1 cellular context compared by ENCODE assay signal in genomic region chr5:138138949-138139775, GRCh38.
A peak's percentile ranks its signal among the peaks of the same experiment; 100 is the strongest.
TF ChIP-seq lines count a peak whose summit lies in the region.

Gene NME5, minus strand, starts transcription at chr5:138139428. Its CDS starts 648 bp downstream, at chr5:138138780.

TF ChIP-seq in H1, 55 proteins besides CTCF, POLR2A, EP300 and RAD21 (continued from another document):
- 0 out of 2 replicates have a peak, but pooled peaks have one; percentile 2 for TF ChIP-seq TCF12 (IDR thresholded peaks at IDR 0.05; ENCODE audit: low read depth, low read length)
- TF ChIP-seq ATF3 (IDR thresholded peaks at IDR 0.05; ENCODE audit: insufficient read depth, low read depth, low read length) = no peak
- TF ChIP-seq KDM4A (IDR thresholded peaks at IDR 0.05; ENCODE audit: low read depth, low read length, severe bottlenecking) = peak; percentile 32
- no peak for TF ChIP-seq NRF1 (IDR thresholded peaks at IDR 0.05; ENCODE audit: low read depth, low read length)
- no peak for TF ChIP-seq NANOG (IDR thresholded peaks at IDR 0.05; ENCODE audit: insufficient read depth, low read depth, low read length, poor library complexity, severe bottlenecking)
- TF ChIP-seq JUN (IDR thresholded peaks at IDR 0.05; ENCODE audit: low read depth, low read length) = no peak
- no peak for TF ChIP-seq JUND (IDR thresholded peaks at IDR 0.05; ENCODE audit: low read length)
- no peak for TF ChIP-seq EGR1 (IDR thresholded peaks at IDR 0.05; ENCODE audit: borderline replicate concordance, low read depth, low read length)
- no peak for TF ChIP-seq CHD7 (IDR thresholded peaks at IDR 0.05; ENCODE audit: insufficient replicate concordance, low read length)
- TF ChIP-seq SP2 (IDR thresholded peaks at IDR 0.05; ENCODE audit: low read length) = no peak
- no peak for TF ChIP-seq POLR2AphosphoS5 (IDR thresholded peaks at IDR 0.05; ENCODE audit: low read depth, low read length)
- TF ChIP-seq ASH2L (IDR thresholded peaks at IDR 0.05; ENCODE audit: low read length) = peak; percentile 32
- 0 out of 2 replicates have a peak, but pooled peaks have one; percentile 34 for TF ChIP-seq SP1 (IDR thresholded peaks at IDR 0.05; ENCODE audit: low read depth, low read length)
- TF ChIP-seq SIX5 (IDR thresholded peaks at IDR 0.05; ENCODE audit: low read depth, low read length) = no peak
- TF ChIP-seq BRCA1 (IDR thresholded peaks at IDR 0.05; ENCODE audit: low read depth, low read length) = no peak
- TF ChIP-seq SIN3A (conservative IDR thresholded peaks at IDR 0.05 in 1 of 2, IDR thresholded peaks at IDR 0.05 in 1 of 2; ENCODE audit: low read depth in 1 of 2, low read length in 2 of 2) = peak; percentile 88 to 96; a peak in 3 of 4 replicates
- TF ChIP-seq TAF1 (IDR thresholded peaks at IDR 0.05; ENCODE audit: low read depth, low read length) = no peak
- no peak for TF ChIP-seq USF2 (IDR thresholded peaks at IDR 0.05; ENCODE audit: low read length)
- TF ChIP-seq RBBP5 (IDR thresholded peaks at IDR 0.05; ENCODE audit: borderline replicate concordance, low read depth, low read length) = no peak
- peak; percentile 9; the same call in 1 of the 2 replicates for TF ChIP-seq MAX (IDR thresholded peaks at IDR 0.05)
- TF ChIP-seq TEAD4 (IDR thresholded peaks at IDR 0.05; ENCODE audit: low read depth, low read length) = no peak
- TF ChIP-seq SAP30 (IDR thresholded peaks at IDR 0.05; ENCODE audit: insufficient read depth, insufficient replicate concordance, low read length) = peak; percentile 39
- peak in 1 of 2 experiments; percentile 61; a peak in 1 of 4 replicates for TF ChIP-seq HDAC2 (IDR thresholded peaks at IDR 0.05; ENCODE audit: borderline replicate concordance in 1 of 2, low read depth in 2 of 2, low read length in 2 of 2)
TF ChIP-seq in H1: peak in this region for 8.
